15 cellular contexts compared by ENCODE assay signal in the genomic region with DNA sequence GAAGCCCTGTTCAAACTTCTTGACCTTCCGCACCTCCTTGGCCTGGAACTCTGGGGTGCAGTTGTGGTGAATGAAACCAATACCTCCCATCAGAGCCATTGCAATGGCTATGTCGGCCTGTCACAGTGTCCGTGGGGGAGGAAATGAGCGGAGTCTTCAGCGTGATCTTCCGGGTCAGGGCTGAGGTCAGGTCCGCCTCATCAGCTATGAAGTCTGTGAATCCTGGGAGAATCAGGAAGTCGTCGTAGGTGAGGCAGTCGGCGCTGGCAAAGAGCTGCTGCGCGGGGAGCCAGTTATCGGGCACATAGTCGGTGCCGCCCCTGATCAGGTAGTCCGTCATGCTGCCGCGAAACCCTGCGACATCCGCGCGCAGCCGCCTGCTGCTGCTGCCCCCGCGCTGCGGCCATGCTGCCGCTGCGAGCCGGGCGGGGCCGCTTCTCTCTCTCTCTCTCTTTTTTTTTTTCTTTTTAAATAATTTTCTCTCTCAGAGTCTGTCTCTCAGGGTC.
A peak's percentile ranks its signal among the peaks of the same experiment; 100 is the strongest.
DNase-seq lines count a peak whose midpoint lies in the region; ATAC-seq and TF ChIP-seq lines count a peak whose summit lies in the region.
"Had no signal": no experiment of that assay in that cellular context is flagged by ENCODE, and none has a peak within 500 bp of the region (broad histone marks: within the 10 kb centered on the region; RNA-seq: fewer than 3 reads in every experiment).

No MANE protein-coding gene starts in this region.

- H3K27me3 ChIP-seq in heart left ventricle, result no peaks in the 10 kb centered on the region
- no peaks in the 10 kb centered on the region for H3K27me3 ChIP-seq in stomach smooth muscle (ENCODE audit: control insufficient read depth in 1 of 2, insufficient read depth in 2 of 2, low read length in 2 of 2)

- TF ChIP-seq POLR2A in heart left ventricle (IDR thresholded peaks at IDR 0.05), result no peak

- H3K9me3 ChIP-seq in heart left ventricle, result peaks cover 0 to 11% (median 0%) of the 10 kb centered on the region in 12 donors
- H3K9me3 ChIP-seq in stomach smooth muscle (ENCODE audit: control insufficient read depth in 2 of 2, low read length in 2 of 2), result peaks cover 0 to 4% of the 10 kb centered on the region in 2 donors
- H3K9me3 ChIP-seq: A549 had no signal

- peak overlapping the region in 1 of 2 donors; percentile 13 for H3K9ac ChIP-seq in stomach smooth muscle (ENCODE audit: low read length in 2 of 2)

- CTCF ChIA-PET in activated CD4-positive, alpha-beta T cell treated with anti-CD3 and anti-CD28 coated beads, Interleukin-2, amount 10 ng/mL, durations not matched to agents 7 days and 5 days (lab: Charles Lee), result no interaction called here

- H3K36me3 Mint-ChIP-seq in activated CD4-positive, alpha-beta T cell treated with anti-CD3 and anti-CD28 coated beads, Interleukin-2, amount 10 ng/mL, durations not matched to agents 7 days and 5 days (ENCODE audit: low read depth), result no peaks in the 10 kb centered on the region
- no peaks in the 10 kb centered on the region for H3K36me3 Mint-ChIP-seq in activated naive CD8-positive, alpha-beta T cell treated with anti-CD3 and anti-CD28 coated beads, Interleukin-2, amount 50 U/mL, for 24 hours (ENCODE audit: low read depth)

- in situ Hi-C loops in GM13977 (cut with MboI; ENCODE audit: low pct_unique_long_range_greater_than_20kb, low sequenced_read_pairs, unreplicated experiment), result no loop called here

- intact Hi-C loops in heart left ventricle (cut with DNase I), result no loop called here

- H3K9me3 Mint-ChIP-seq in activated CD4-positive, alpha-beta T cell treated with anti-CD3 and anti-CD28 coated beads, Interleukin-2, amount 10 ng/mL, durations not matched to agents 7 days and 5 days, result peaks cover 2% of the 10 kb centered on the region
- H3K9me3 Mint-ChIP-seq in activated naive CD8-positive, alpha-beta T cell treated with anti-CD3 and anti-CD28 coated beads, Interleukin-2, amount 50 U/mL, for 24 hours, result no peaks in the 10 kb centered on the region
- H3K9me3 Mint-ChIP-seq: stimulated activated naive CD8-positive, alpha-beta T cell treated with anti-CD3 and anti-CD28 coated beads, Interleukin-15, Interleukin-2, amounts not matched to agents 100 ng/mL and 50 ng/mL, for 24 hours had no signal

- TF ChIP-seq CTCF in heart left ventricle (IDR thresholded peaks at IDR 0.05) (no peak), GM20000 (IDR thresholded peaks at IDR 0.05; ENCODE audit: extremely low read depth, missing control alignments) (no peak), GM13977 (IDR thresholded peaks at IDR 0.05; ENCODE audit: extremely low read depth, insufficient read depth, missing control alignments) (no peak)

- H3K4me1 ChIP-seq in heart left ventricle (no peaks in the 10 kb centered on the region), stomach smooth muscle (ENCODE audit: control insufficient read depth, insufficient read depth, low read length) (no peaks in the 10 kb centered on the region)
- H3K4me1 ChIP-seq: A549 had no signal

- POLR2A ChIA-PET in activated CD4-positive, alpha-beta T cell treated with anti-CD3 and anti-CD28 coated beads, Interleukin-2, amount 10 ng/mL, durations not matched to agents 7 days and 5 days (lab: Charles Lee), result no interaction called here

- no peaks in the 10 kb centered on the region for H3K27me3 Mint-ChIP-seq in activated CD4-positive, alpha-beta T cell treated with anti-CD3 and anti-CD28 coated beads, Interleukin-2, amount 10 ng/mL, durations not matched to agents 7 days and 5 days
- H3K27me3 Mint-ChIP-seq in activated naive CD8-positive, alpha-beta T cell treated with anti-CD3 and anti-CD28 coated beads, Interleukin-2, amount 50 U/mL, for 24 hours, result peaks cover 3% of the 10 kb centered on the region
- H3K27me3 Mint-ChIP-seq: stimulated activated naive CD8-positive, alpha-beta T cell treated with anti-CD3 and anti-CD28 coated beads, Interleukin-15, Interleukin-2, amounts not matched to agents 100 ng/mL and 50 ng/mL, for 24 hours had no signal

- H3K27ac ChIP-seq in heart left ventricle (peak overlapping the region in 1 of 12 donors; percentile 27), stomach smooth muscle (ENCODE audit: low read length) (no peak overlapping the region)
- H3K27ac ChIP-seq: A549, SK-N-MC had no signal

- H3K4me3 ChIP-seq in heart left ventricle (peak overlapping the region in 10 of 12 donors; percentile 10 to 52 (median 40)), stomach smooth muscle (ENCODE audit: low read length in 2 of 2) (peak overlapping the region; percentile 10 to 49)
- H3K4me3 ChIP-seq: A549, SK-N-MC had no signal

- H3K27ac Mint-ChIP-seq in activated CD4-positive, alpha-beta T cell treated with anti-CD3 and anti-CD28 coated beads, Interleukin-2, amount 10 ng/mL, durations not matched to agents 7 days and 5 days, result peak overlapping the region; percentile 46
- no peak overlapping the region for H3K27ac Mint-ChIP-seq in activated naive CD8-positive, alpha-beta T cell treated with anti-CD3 and anti-CD28 coated beads, Interleukin-2, amount 50 U/mL, for 24 hours
- H3K27ac Mint-ChIP-seq: stimulated activated naive CD8-positive, alpha-beta T cell treated with anti-CD3 and anti-CD28 coated beads, Interleukin-15, Interleukin-2, amounts not matched to agents 100 ng/mL and 50 ng/mL, for 24 hours had no signal

- DNase-seq in activated CD4-positive, alpha-beta T cell treated with anti-CD3 and anti-CD28 coated beads, Interleukin-2, amount 10 ng/mL, durations not matched to agents 7 days and 5 days, result no peak
- no peak for DNase-seq in activated CD4-positive, alpha-beta T cell treated with anti-CD3 and anti-CD28 coated beads, Interleukin-2, amount 50 U/mL, for 4 hours
- no peak for DNase-seq in activated naive CD8-positive, alpha-beta T cell treated with anti-CD3 and anti-CD28 coated beads, Interleukin-2, amount 50 U/mL, for 24 hours
- peak in 1 of 5 donors; percentile 29 for DNase-seq in heart left ventricle
- no peak for DNase-seq in GM20000 (ENCODE audit: low spot score)
- DNase-seq in AG08395 (ENCODE audit: low spot score), result no peak
- no peak for DNase-seq in GM13977 (ENCODE audit: low spot score)
- DNase-seq: left cardiac atrium; NCI-H774; occipital lobe; stimulated activated CD4-positive, alpha-beta T cell treated with anti-CD3 and anti-CD28 coated beads, Interleukin-2, amount 100 ng/mL, for 48 hours had no signal

- H3K36me3 ChIP-seq in heart left ventricle (no peaks in the 10 kb centered on the region), stomach smooth muscle (ENCODE audit: control insufficient read depth in 2 of 2, insufficient read depth in 2 of 2, low read length in 2 of 2) (no peaks in the 10 kb centered on the region)

- peak overlapping the region; percentile 53 for H3K4me3 Mint-ChIP-seq in activated CD4-positive, alpha-beta T cell treated with anti-CD3 and anti-CD28 coated beads, Interleukin-2, amount 10 ng/mL, durations not matched to agents 7 days and 5 days
- H3K4me3 Mint-ChIP-seq in activated naive CD8-positive, alpha-beta T cell treated with anti-CD3 and anti-CD28 coated beads, Interleukin-2, amount 50 U/mL, for 24 hours, result peak overlapping the region; percentile 17
- H3K4me3 Mint-ChIP-seq: stimulated activated naive CD8-positive, alpha-beta T cell treated with anti-CD3 and anti-CD28 coated beads, Interleukin-15, Interleukin-2, amounts not matched to agents 100 ng/mL and 50 ng/mL, for 24 hours had no signal

- 75 to 87% (median 80%) methylated on average over 32 of the region's 32 CpGs for WGBS in heart left ventricle, 4 donors

- no peak for ATAC-seq in activated naive CD8-positive, alpha-beta T cell treated with anti-CD3 and anti-CD28 coated beads, Interleukin-2, amount 50 U/mL, for 24 hours
- ATAC-seq in heart left ventricle, result peak in 2 of 4 donors; percentile 31 to 50
- ATAC-seq: A549 had no signal

- H3K4me1 Mint-ChIP-seq in activated CD4-positive, alpha-beta T cell treated with anti-CD3 and anti-CD28 coated beads, Interleukin-2, amount 10 ng/mL, durations not matched to agents 7 days and 5 days, result no peaks in the 10 kb centered on the region
- H3K4me1 Mint-ChIP-seq in activated naive CD8-positive, alpha-beta T cell treated with anti-CD3 and anti-CD28 coated beads, Interleukin-2, amount 50 U/mL, for 24 hours, result no peaks in the 10 kb centered on the region
